Comparison of ENCODE assay signal across 10 cellular contexts in the genomic region with DNA sequence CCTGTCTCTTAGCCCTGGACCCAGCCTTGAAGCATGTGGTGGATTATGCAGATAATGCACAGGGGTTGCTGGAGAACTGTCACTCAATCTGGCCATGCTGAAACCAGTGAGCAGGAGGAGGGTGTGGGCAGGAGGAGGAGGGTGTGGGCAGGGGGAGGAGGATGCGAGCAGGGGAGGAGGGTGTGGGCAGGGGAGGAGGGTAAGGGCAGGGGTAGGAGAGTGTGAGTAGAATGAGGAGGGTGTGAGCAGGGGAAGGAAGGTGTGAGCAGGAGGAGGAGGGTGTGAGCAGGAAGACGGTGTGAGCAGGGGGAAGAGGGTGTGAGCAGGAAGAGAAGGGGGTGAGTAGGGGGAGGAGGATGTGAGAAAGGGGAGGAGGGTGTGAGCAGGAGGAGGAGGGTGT.
DNase-seq lines count a peak whose midpoint lies in the region; ATAC-seq lines count a peak whose summit lies in the region.
"Had no signal": no experiment of that assay in that cellular context is flagged by ENCODE, and none has a peak within 500 bp of the region (broad histone marks: within the 10 kb centered on the region; RNA-seq: fewer than 3 reads in every experiment).

No MANE protein-coding gene starts in this region.

- DNase-seq in stimulated activated CD4-positive, alpha-beta T cell treated with anti-CD3 and anti-CD28 coated beads, Interleukin-4, amount 100 ng/mL, for 24 hours = peak; percentile 2
- no peak for DNase-seq in stimulated activated CD4-positive, alpha-beta T cell treated with anti-CD3 and anti-CD28 coated beads, Interleukin-15, amount 100 ng/mL, for 24 hours
- peak; percentile 20 for DNase-seq in OCI-M1 (lab: John Stamatoyannopoulos, UW)
- DNase-seq in iPS-NIHi7 (ENCODE audit: extremely low spot score) = peak; percentile 3
- DNase-seq in pons (ENCODE audit: low spot score) = no peak
- DNase-seq: NCI-H524 treated with DMSO at 0.1 percent for 48 hours, Peyer's patch, spleen had no signal

- no peak for ATAC-seq in HG03378 (IDR thresholded peaks at IDR 0.05; ENCODE audit: unreplicated experiment)
- ATAC-seq in HG03469 (IDR thresholded peaks at IDR 0.05; ENCODE audit: unreplicated experiment) = no peak

Comparison
In these comparisons a context has a peak if more than half of its experiments do, and no peak if none do; other contexts are left out.
1. DNase-seq: peak in stimulated activated CD4-positive, alpha-beta T cell treated with anti-CD3 and anti-CD28 coated beads, Interleukin-4, amount 100 ng/mL, for 24 hours (single experiment), OCI-M1 (single experiment) and iPS-NIHi7 (single experiment); none in stimulated activated CD4-positive, alpha-beta T cell treated with anti-CD3 and anti-CD28 coated beads, Interleukin-15, amount 100 ng/mL, for 24 hours (single experiment) and pons (single experiment).